ENCODE assay signal across 12 cellular contexts in the genomic region with DNA sequence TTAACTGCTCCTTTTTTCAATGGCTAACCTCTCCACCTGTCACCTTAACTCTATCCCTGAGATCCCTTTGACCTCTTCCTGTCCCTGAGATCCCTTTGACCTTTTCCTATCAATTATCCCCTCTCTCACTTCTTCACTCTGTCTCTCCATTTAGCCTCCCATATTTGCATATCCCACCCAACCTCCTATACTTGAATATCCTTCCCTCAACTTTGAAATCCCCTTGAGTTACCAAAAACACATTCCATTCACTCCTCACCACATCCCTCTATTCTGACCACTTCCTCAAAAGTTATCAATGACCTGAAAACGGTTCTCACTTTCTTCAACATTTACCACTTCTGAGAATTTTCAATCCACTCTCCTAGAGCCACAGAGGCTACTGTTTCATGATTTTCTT. TPM values are rescaled to one million over a fixed set of nuclear protein-coding genes. Genes with fewer than 3 reads are reported as not detected.
DNase-seq lines count a peak whose midpoint lies in the region; ATAC-seq, FAIRE-seq and TF ChIP-seq lines count a peak whose summit lies in the region.
"Had no signal": no experiment of that assay in that cellular context is flagged by ENCODE, and none has a peak within 500 bp of the region (broad histone marks: within the 10 kb centered on the region; RNA-seq: fewer than 3 reads in every experiment).

No MANE protein-coding gene starts in this region.

- H3K9me3 Mint-ChIP-seq in activated T-cell treated with anti-CD3 and anti-CD28 coated beads, Interleukin-2, amount 50 U/mL, for 4 hours = no peaks in the 10 kb centered on the region
- H3K9me3 Mint-ChIP-seq in astrocyte (ENCODE audit: unreplicated experiment) = no peaks in the 10 kb centered on the region
- H3K9me3 Mint-ChIP-seq in stimulated activated naive CD8-positive, alpha-beta T cell treated with anti-CD3 and anti-CD28 coated beads, Interleukin-15, amount 100 ng/mL, for 72 hours = no peaks in the 10 kb centered on the region

- H3K79me2 ChIP-seq in OCI-LY1 (ENCODE audit: insufficient read depth, low read length) = peaks cover 77% of the 10 kb centered on the region
- peaks cover 79% of the 10 kb centered on the region for H3K79me2 ChIP-seq in astrocyte (ENCODE audit: insufficient read depth, low read length)

- H2AFZ ChIP-seq in OCI-LY1 (ENCODE audit: low read length) (no peak overlapping the region), astrocyte (ENCODE audit: low read depth, low read length) (no peak overlapping the region)

- TF ChIP-seq CTCF in OCI-LY1 (IDR thresholded peaks at IDR 0.05; ENCODE audit: low read length) (no peak), astrocyte (IDR thresholded peaks at IDR 0.05; ENCODE audit: insufficient read depth, low read depth, low read length) (no peak)

- no peak for FAIRE-seq in astrocyte (lab: Jason Lieb, UNC)

- peaks cover 2% of the 10 kb centered on the region for H3K36me3 Mint-ChIP-seq in activated T-cell treated with anti-CD3 and anti-CD28 coated beads, Interleukin-2, amount 50 U/mL, for 4 hours (ENCODE audit: insufficient read depth)
- H3K36me3 Mint-ChIP-seq in astrocyte (ENCODE audit: low read depth, unreplicated experiment) = no peaks in the 10 kb centered on the region

- H3F3A ChIP-seq in OCI-LY1 (ENCODE audit: insufficient read depth, low read length) = no peaks in the 10 kb centered on the region

- H3K9me2 ChIP-seq in OCI-LY1 (ENCODE audit: low read depth, low read length) = no peaks in the 10 kb centered on the region

- H4K20me1 ChIP-seq in OCI-LY1 (ENCODE audit: insufficient read depth, low read length) = no peaks in the 10 kb centered on the region
- peaks cover 70% of the 10 kb centered on the region for H4K20me1 ChIP-seq in astrocyte (ENCODE audit: insufficient read depth, low read length)

- H3K4me2 ChIP-seq in OCI-LY1 (ENCODE audit: low read length) (peak overlapping the region; percentile 96), astrocyte (ENCODE audit: low read length) (no peak overlapping the region)

- H3K4me3 ChIP-seq in OCI-LY1 (ENCODE audit: low read depth, low read length, poor library complexity, severe bottlenecking) = peak overlapping the region; percentile 90
- no peak overlapping the region for H3K4me3 ChIP-seq in astrocyte (ENCODE audit: insufficient read depth, low read depth, low read length)
- H3K4me3 ChIP-seq: body of pancreas, right lobe of liver had no signal

- DNase-seq in activated T-cell treated with anti-CD3 and anti-CD28 coated beads, Interleukin-2, amount 50 U/mL, for 4 hours = no peak
- no peak for DNase-seq in activated T-cell treated with anti-CD3 and anti-CD28 coated beads, Interleukin-2, amount 50 U/mL, for 1 hour
- no peak for DNase-seq in astrocyte (ENCODE audit: low read depth)
- DNase-seq in stimulated activated naive CD8-positive, alpha-beta T cell treated with anti-CD3 and anti-CD28 coated beads, Interleukin-15, amount 100 ng/mL, for 72 hours = no peak
- DNase-seq in activated CD4-positive, CD25-positive, alpha-beta regulatory T cell treated with anti-CD3 and anti-CD28 coated beads, Interleukin-2, amount 50 U/mL, for 72 hours = no peak
- DNase-seq in hippocampal formation (lab: John Stamatoyannopoulos, UW) = no peak
- DNase-seq in effector CD4-positive, alpha-beta T cell = no peak
- DNase-seq: body of pancreas, left ventricle myocardium superior, NCI-H748 treated with DMSO at 0.1 percent for 48 hours, right lobe of liver had no signal

- H3K36me3 ChIP-seq in OCI-LY1 (ENCODE audit: insufficient read depth, low read length) (no peaks in the 10 kb centered on the region), astrocyte (ENCODE audit: insufficient read depth, low read length) (no peaks in the 10 kb centered on the region)
- H3K36me3 ChIP-seq: right lobe of liver had no signal

- H3K27me3 ChIP-seq in OCI-LY1 (ENCODE audit: insufficient read depth, low read length) = no peaks in the 10 kb centered on the region
- H3K27me3 ChIP-seq in astrocyte (ENCODE audit: insufficient read depth, low read length) = no peaks in the 10 kb centered on the region
- H3K27me3 ChIP-seq: body of pancreas, right lobe of liver had no signal

- H3K9ac ChIP-seq in OCI-LY1 (ENCODE audit: low read length) (no peak overlapping the region; the same call in 1 of the 2 replicates), astrocyte (ENCODE audit: low read length) (no peak overlapping the region)

- no peak for ATAC-seq in activated T-cell treated with anti-CD3 and anti-CD28 coated beads, Interleukin-2, amount 50 U/mL, for 4 hours
- no peak for ATAC-seq in stimulated activated naive CD8-positive, alpha-beta T cell treated with anti-CD3 and anti-CD28 coated beads, Interleukin-15, amount 100 ng/mL, for 72 hours
- ATAC-seq: body of pancreas, left ventricle myocardium superior, right lobe of liver had no signal

- H3K27ac ChIP-seq in OCI-LY1 (ENCODE audit: low read depth, low read length, poor library complexity, severe bottlenecking) (no peak overlapping the region), astrocyte (ENCODE audit: low read depth, low read length) (no peak overlapping the region)
- H3K27ac ChIP-seq: body of pancreas, right lobe of liver had no signal

- peaks cover 82% of the 10 kb centered on the region for H3K4me1 Mint-ChIP-seq in activated T-cell treated with anti-CD3 and anti-CD28 coated beads, Interleukin-2, amount 50 U/mL, for 4 hours (ENCODE audit: low read depth)
- H3K4me1 Mint-ChIP-seq in astrocyte (ENCODE audit: low read depth, unreplicated experiment) = peaks cover 37% of the 10 kb centered on the region
- H3K4me1 Mint-ChIP-seq in stimulated activated naive CD8-positive, alpha-beta T cell treated with anti-CD3 and anti-CD28 coated beads, Interleukin-15, amount 100 ng/mL, for 72 hours = peaks cover 71% of the 10 kb centered on the region

- H3K27me3 Mint-ChIP-seq in activated T-cell treated with anti-CD3 and anti-CD28 coated beads, Interleukin-2, amount 50 U/mL, for 4 hours (ENCODE audit: low read depth) = no peaks in the 10 kb centered on the region
- no peaks in the 10 kb centered on the region for H3K27me3 Mint-ChIP-seq in astrocyte (ENCODE audit: low read depth, unreplicated experiment)
- no peaks in the 10 kb centered on the region for H3K27me3 Mint-ChIP-seq in stimulated activated naive CD8-positive, alpha-beta T cell treated with anti-CD3 and anti-CD28 coated beads, Interleukin-15, amount 100 ng/mL, for 72 hours

- H3K4me1 ChIP-seq in OCI-LY1 (ENCODE audit: insufficient read depth, low read length, severe bottlenecking) = peaks cover 83% of the 10 kb centered on the region
- H3K4me1 ChIP-seq in astrocyte (ENCODE audit: insufficient read depth, low read length) = peaks cover 14% of the 10 kb centered on the region

- no peak overlapping the region for H3K27ac Mint-ChIP-seq in astrocyte (ENCODE audit: unreplicated experiment)
- peak overlapping the region in 1 of 2 donors; percentile 42 for H3K27ac Mint-ChIP-seq in stimulated activated naive CD8-positive, alpha-beta T cell treated with anti-CD3 and anti-CD28 coated beads, Interleukin-15, amount 100 ng/mL, for 72 hours

- no peaks in the 10 kb centered on the region for H3K9me3 ChIP-seq in OCI-LY1 (ENCODE audit: low read length)
- no peaks in the 10 kb centered on the region for H3K9me3 ChIP-seq in astrocyte (ENCODE audit: insufficient read depth, low read depth, low read length)
- H3K9me3 ChIP-seq: body of pancreas, right lobe of liver had no signal

- H3K4me3 Mint-ChIP-seq in activated T-cell treated with anti-CD3 and anti-CD28 coated beads, Interleukin-2, amount 50 U/mL, for 4 hours = peak overlapping the region; percentile 96
- H3K4me3 Mint-ChIP-seq in astrocyte (ENCODE audit: unreplicated experiment) = peak overlapping the region; percentile 94
- H3K4me3 Mint-ChIP-seq in stimulated activated naive CD8-positive, alpha-beta T cell treated with anti-CD3 and anti-CD28 coated beads, Interleukin-15, amount 100 ng/mL, for 72 hours = peak overlapping the region; percentile 84 to 97

RNA-seq across cellular contexts. Expression of a gene that starts 3.0 kb away (rescaled TPM):
- total RNA-seq in activated T-cell treated with anti-CD3 and anti-CD28 coated beads, Interleukin-2, amount 50 U/mL, for 4 hours = 10 to 100 TPM; 81.1 to 96.0 (median 88.3) TPM
- total RNA-seq in astrocyte = 70.5 and 72.3 TPM in 2 replicates
